ENCODE assay signal across 9 cellular contexts in the genomic region with DNA sequence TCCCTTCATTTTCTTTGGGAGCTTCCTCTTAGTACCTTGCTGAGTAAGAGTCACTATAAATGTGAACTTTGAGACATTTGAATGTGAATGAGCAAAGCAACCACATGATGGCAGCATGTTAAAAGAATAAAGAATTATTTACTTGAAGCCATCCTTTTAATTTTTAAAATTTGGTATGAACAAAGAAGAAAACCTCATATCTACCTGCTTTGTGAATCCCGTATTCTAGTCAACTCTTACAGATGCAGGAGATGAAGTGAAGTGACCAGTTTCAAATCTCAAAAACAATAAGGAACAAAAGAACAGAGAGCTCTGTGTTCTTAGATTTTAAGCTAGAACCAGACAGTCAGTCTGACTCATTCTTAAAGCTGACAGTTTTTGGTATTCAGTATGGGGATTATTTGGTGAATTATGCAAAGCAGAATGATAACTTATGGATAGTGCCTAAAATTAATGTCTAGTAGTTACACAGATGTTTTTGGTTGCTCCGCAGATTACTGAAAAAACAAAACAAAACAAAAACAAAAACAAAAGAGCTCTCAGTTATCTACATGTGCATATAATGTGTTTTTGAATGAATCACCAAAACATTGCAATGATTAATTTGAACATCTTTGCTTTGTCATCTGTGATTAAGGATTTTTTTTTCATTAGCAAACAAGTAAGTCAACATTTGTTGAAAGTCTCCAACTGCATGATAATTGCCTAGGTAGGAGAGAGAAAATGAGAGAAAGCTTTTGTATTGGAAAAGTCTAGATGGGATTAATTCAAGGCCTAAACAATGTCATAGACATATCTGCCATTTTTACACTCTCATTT. TPM values are rescaled to one million over a fixed set of nuclear protein-coding genes. Genes with fewer than 3 reads are reported as not detected.
DNase-seq lines count a peak whose midpoint lies in the region; ATAC-seq and TF ChIP-seq lines count a peak whose summit lies in the region.
"Had no signal": no experiment of that assay in that cellular context is flagged by ENCODE, and none has a peak within 500 bp of the region (broad histone marks: within the 10 kb centered on the region; RNA-seq: fewer than 3 reads in every experiment).

No MANE protein-coding gene starts in this region.

- no peaks in the 10 kb centered on the region for H3K27me3 ChIP-seq in CD4-positive, alpha-beta T cell (ENCODE audit: control insufficient read depth, insufficient read depth, low read length)

- no peak for ATAC-seq in CD4-positive, alpha-beta T cell (ENCODE audit: poor library complexity)
- peak; percentile 73 for ATAC-seq in GM19351 (IDR thresholded peaks at IDR 0.05; ENCODE audit: unreplicated experiment)
- ATAC-seq in HG03196 (IDR thresholded peaks at IDR 0.05; ENCODE audit: unreplicated experiment), result no peak

- intact Hi-C loops in CD4-positive, alpha-beta T cell (cut with DNase I, micrococcal nuclease), result no loop called here

- TF ChIP-seq CTCF in CD4-positive, alpha-beta T cell (IDR thresholded peaks at IDR 0.05), result peak; percentile 33
- TF ChIP-seq CTCF in choroid plexus epithelial cell (conservative IDR thresholded peaks at IDR 0.05; ENCODE audit: low read depth, low read length) (peak; percentile 43), osteocyte (IDR thresholded peaks at IDR 0.05) (peak; percentile 64)

- H3K27ac Mint-ChIP-seq in CD4-positive, alpha-beta T cell, result no peak overlapping the region
- H3K27ac Mint-ChIP-seq in osteocyte (ENCODE audit: unreplicated experiment), result no peak overlapping the region

- no peak overlapping the region for H3K27ac ChIP-seq in CD4-positive, alpha-beta T cell (ENCODE audit: low read depth, low read length)

- H3K4me1 Mint-ChIP-seq in CD4-positive, alpha-beta T cell (ENCODE audit: low read depth), result no peaks in the 10 kb centered on the region
- H3K4me1 Mint-ChIP-seq in osteocyte (ENCODE audit: unreplicated experiment), result peaks cover 4% of the 10 kb centered on the region

- H3K36me3 Mint-ChIP-seq in CD4-positive, alpha-beta T cell (ENCODE audit: low read depth), result no peaks in the 10 kb centered on the region
- no peaks in the 10 kb centered on the region for H3K36me3 Mint-ChIP-seq in osteocyte (ENCODE audit: unreplicated experiment)

- DNase-seq in CD4-positive, alpha-beta T cell, result no peak
- peak; percentile 28 for DNase-seq in NCI-H1694 treated with DMSO at 0.1 percent for 48 hours (lab: John Stamatoyannopoulos, UW)
- DNase-seq in choroid plexus epithelial cell (ENCODE audit: low read depth), result peak; percentile 68
- no peak for DNase-seq in osteocyte (ENCODE audit: extremely low spot score, unreplicated experiment)
- no peak for DNase-seq in NCI-H1105 treated with DMSO at 0.1 percent for 48 hours (lab: John Stamatoyannopoulos, UW)
- DNase-seq in ureter (ENCODE audit: low spot score), result no peak

- no peaks in the 10 kb centered on the region for H3K27me3 Mint-ChIP-seq in CD4-positive, alpha-beta T cell
- peaks cover 3% of the 10 kb centered on the region for H3K27me3 Mint-ChIP-seq in osteocyte (ENCODE audit: unreplicated experiment)

- no peak overlapping the region for H3K4me3 ChIP-seq in choroid plexus epithelial cell (ENCODE audit: low read depth, low read length)
- H3K4me3 ChIP-seq: lung had no signal

- no peaks in the 10 kb centered on the region for H3K9me3 Mint-ChIP-seq in CD4-positive, alpha-beta T cell
- H3K9me3 Mint-ChIP-seq in osteocyte (ENCODE audit: unreplicated experiment), result no peaks in the 10 kb centered on the region

- POLR2A ChIA-PET in CD4-positive, alpha-beta T cell (lab: Charles Lee), result no interaction called here

- no peaks in the 10 kb centered on the region for H3K9me3 ChIP-seq in CD4-positive, alpha-beta T cell (ENCODE audit: control insufficient read depth, low read length)

- CTCF ChIA-PET in CD4-positive, alpha-beta T cell (lab: Charles Lee), result no interaction called here

- no peak overlapping the region for H3K4me3 Mint-ChIP-seq in CD4-positive, alpha-beta T cell
- H3K4me3 Mint-ChIP-seq in osteocyte (ENCODE audit: unreplicated experiment), result no peak overlapping the region

RNA-seq across cellular contexts. Expression of gene H2AZ1, which starts 48.2 kb away (rescaled TPM):
- 100 to 1,000 TPM in 1 of 2 experiments, 10 to 100 TPM in 1; 96.3 to 102 TPM for total RNA-seq in CD4-positive, alpha-beta T cell
- total RNA-seq in osteocyte (192 and 198 TPM in 2 replicates), ureter (107 TPM)

RNA-seq across cellular contexts. Expression of gene DNAJB14, which starts 51.9 kb away (rescaled TPM):
- 10 to 100 TPM; 66.3 to 67.4 TPM for total RNA-seq in CD4-positive, alpha-beta T cell
- total RNA-seq in osteocyte, result 49.2 and 56.5 TPM in 2 replicates
- 44.1 TPM for total RNA-seq in ureter

Comparison
In these comparisons a context has a peak if more than half of its experiments do, and no peak if none do; other contexts are left out.
1. DNase-seq: peak in NCI-H1694 treated with DMSO at 0.1 percent for 48 hours (single experiment) and choroid plexus epithelial cell (single experiment); none in CD4-positive, alpha-beta T cell (0 of 10), osteocyte (single experiment), NCI-H1105 treated with DMSO at 0.1 percent for 48 hours (single experiment) and ureter (single experiment).
2. Peak in every context shown above with its lines, with median percentiles within 50 percentile points of each other: CTCF ChIP-seq.